In the genomic region with DNA sequence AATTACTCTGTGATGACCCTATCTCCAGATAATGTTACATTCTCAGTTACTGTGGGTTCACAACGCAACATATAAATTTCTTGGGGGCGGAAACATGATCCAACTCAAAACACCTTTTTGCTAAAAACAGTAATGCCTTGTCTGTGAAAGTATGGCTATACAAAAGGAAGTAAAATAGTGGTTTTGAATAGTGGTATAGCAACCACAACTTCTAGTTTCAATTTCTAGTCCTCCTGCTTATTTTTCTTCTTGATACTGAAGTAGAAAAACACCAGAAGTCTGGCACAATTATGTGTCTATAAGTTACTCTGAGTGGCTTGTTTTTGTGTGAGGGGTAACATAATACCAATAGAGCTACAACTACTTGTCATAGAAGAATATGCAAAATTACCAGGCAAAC, we compare ENCODE assay signal across 11 cellular contexts. TPM values are rescaled to one million over a fixed set of nuclear protein-coding genes. Genes with fewer than 3 reads are reported as not detected.
DNase-seq lines count a peak whose midpoint lies in the region; ATAC-seq and TF ChIP-seq lines count a peak whose summit lies in the region.
"Had no signal": no experiment of that assay in that cellular context is flagged by ENCODE, and none has a peak within 500 bp of the region (broad histone marks: within the 10 kb centered on the region; RNA-seq: fewer than 3 reads in every experiment).

No MANE protein-coding gene starts in this region.

- intact Hi-C loops in activated CD4-positive, alpha-beta T cell treated with anti-CD3 and anti-CD28 coated beads, Interleukin-2, amount 10 ng/mL, durations not matched to agents 24 days and 14 days (cut with micrococcal nuclease) = loop anchor here (1.0 to 2.0 kb wide), 2 partner anchors 21 to 33 kb away; no protein-coding TSS in a partner anchor
- intact Hi-C loops in Right ventricle myocardium inferior (cut with DNase I) = no loop called here

- peak overlapping the region; percentile 42 for H3K27ac Mint-ChIP-seq in activated CD4-positive, alpha-beta T cell treated with anti-CD3 and anti-CD28 coated beads, Interleukin-2, amount 10 ng/mL, durations not matched to agents 24 days and 14 days
- peak overlapping the region; percentile 67 to 84 for H3K27ac Mint-ChIP-seq in natural killer cell treated with Interleukin-12 subunit alpha and Interleukin-12 subunit beta and Interleukin-15 and Interleukin-18, amount 100 ng/mL, for 72 hours

- no peak overlapping the region for H3K4me3 ChIP-seq in MM.1S (ENCODE audit: low read length)

- H2AFZ ChIP-seq in MM.1S (ENCODE audit: low read length) = no peak overlapping the region

- peaks cover 18% of the 10 kb centered on the region for H3K27me3 Mint-ChIP-seq in activated CD4-positive, alpha-beta T cell treated with anti-CD3 and anti-CD28 coated beads, Interleukin-2, amount 10 ng/mL, durations not matched to agents 24 days and 14 days
- no peaks in the 10 kb centered on the region for H3K27me3 Mint-ChIP-seq in natural killer cell treated with Interleukin-12 subunit alpha and Interleukin-12 subunit beta and Interleukin-15 and Interleukin-18, amount 100 ng/mL, for 72 hours

- no peaks in the 10 kb centered on the region for H3K79me2 ChIP-seq in MM.1S (ENCODE audit: low read length)

- peaks cover 2% of the 10 kb centered on the region for H3K36me3 Mint-ChIP-seq in activated CD4-positive, alpha-beta T cell treated with anti-CD3 and anti-CD28 coated beads, Interleukin-2, amount 10 ng/mL, durations not matched to agents 24 days and 14 days (ENCODE audit: low read depth)
- H3K36me3 Mint-ChIP-seq in natural killer cell treated with Interleukin-12 subunit alpha and Interleukin-12 subunit beta and Interleukin-15 and Interleukin-18, amount 100 ng/mL, for 72 hours = peaks cover 6% of the 10 kb centered on the region

- peaks cover 11% of the 10 kb centered on the region for H3K9me3 Mint-ChIP-seq in activated CD4-positive, alpha-beta T cell treated with anti-CD3 and anti-CD28 coated beads, Interleukin-2, amount 10 ng/mL, durations not matched to agents 24 days and 14 days
- H3K9me3 Mint-ChIP-seq in natural killer cell treated with Interleukin-12 subunit alpha and Interleukin-12 subunit beta and Interleukin-15 and Interleukin-18, amount 100 ng/mL, for 72 hours = peaks cover 4% of the 10 kb centered on the region

- no peaks in the 10 kb centered on the region for H4K20me1 ChIP-seq in MM.1S (ENCODE audit: insufficient read depth, low read length)

- no peak overlapping the region for H3K27ac ChIP-seq in MM.1S (ENCODE audit: low read length)

- H3K9me2 ChIP-seq in MM.1S (replicated peaks; ENCODE audit: insufficient read depth, low read length) = no peaks in the 10 kb centered on the region

- peaks cover 36% of the 10 kb centered on the region for H3K4me1 ChIP-seq in MM.1S (ENCODE audit: low read length)

- peak; percentile 73 for DNase-seq in activated CD4-positive, alpha-beta T cell treated with anti-CD3 and anti-CD28 coated beads, Interleukin-2, amount 10 ng/mL, durations not matched to agents 24 days and 14 days
- no peak for DNase-seq in activated CD4-positive, alpha-beta T cell treated with anti-CD3 and anti-CD28 coated beads for 1 hour
- peak; percentile 80 for DNase-seq in MM.1S
- DNase-seq in natural killer cell treated with Interleukin-12 subunit alpha and Interleukin-12 subunit beta and Interleukin-15 and Interleukin-18, amount 100 ng/mL, for 72 hours (ENCODE audit: low spot score) = no peak
- DNase-seq in GM19240 (ENCODE audit: insufficient read length, low spot score) = no peak
- DNase-seq in Right ventricle myocardium inferior (ENCODE audit: missing footprints) = no peak
- no peak for DNase-seq in AG08396 (ENCODE audit: low spot score)
- DNase-seq: activated CD4-positive, alpha-beta T cell treated with anti-CD3 and anti-CD28 coated beads, Interleukin-2, amount 50 U/mL, for 48 hours; kidney glomerular epithelial cell; NCI-H345 had no signal

- H3K36me3 ChIP-seq in MM.1S (replicated peaks; ENCODE audit: insufficient read depth, low read length) = no peaks in the 10 kb centered on the region

- peak overlapping the region; percentile 67 for H3K4me3 Mint-ChIP-seq in activated CD4-positive, alpha-beta T cell treated with anti-CD3 and anti-CD28 coated beads, Interleukin-2, amount 10 ng/mL, durations not matched to agents 24 days and 14 days
- H3K4me3 Mint-ChIP-seq in natural killer cell treated with Interleukin-12 subunit alpha and Interleukin-12 subunit beta and Interleukin-15 and Interleukin-18, amount 100 ng/mL, for 72 hours = peak overlapping the region; percentile 70

- no peak overlapping the region for H3K9ac ChIP-seq in MM.1S (ENCODE audit: low read length)

- peak overlapping the region; percentile 45 for H3K4me2 ChIP-seq in MM.1S (ENCODE audit: low read depth, low read length)

- no peak for TF ChIP-seq CTCF in MM.1S (IDR thresholded peaks at IDR 0.05; ENCODE audit: low read length)

- no peaks in the 10 kb centered on the region for H3K9me3 ChIP-seq in MM.1S (replicated peaks; ENCODE audit: insufficient read depth, low read length)

- peaks cover 39% of the 10 kb centered on the region for H3K27me3 ChIP-seq in MM.1S (replicated peaks; ENCODE audit: insufficient read depth, low read length)

- peaks cover 42% of the 10 kb centered on the region for H3K4me1 Mint-ChIP-seq in activated CD4-positive, alpha-beta T cell treated with anti-CD3 and anti-CD28 coated beads, Interleukin-2, amount 10 ng/mL, durations not matched to agents 24 days and 14 days
- peaks cover 38% of the 10 kb centered on the region in 2 donors for H3K4me1 Mint-ChIP-seq in natural killer cell treated with Interleukin-12 subunit alpha and Interleukin-12 subunit beta and Interleukin-15 and Interleukin-18, amount 100 ng/mL, for 72 hours (ENCODE audit: low read depth in 2 of 2)

- ATAC-seq in HG02798 (IDR thresholded peaks at IDR 0.05; ENCODE audit: poor library complexity, unreplicated experiment) (peak; percentile 55), Right ventricle myocardium inferior (no peak)
- peak; percentile 80 to 86 for ATAC-seq in natural killer cell treated with Interleukin-12 subunit alpha and Interleukin-12 subunit beta and Interleukin-15 and Interleukin-18, amount 100 ng/mL, for 72 hours

- peaks cover 32% of the 10 kb centered on the region for H3F3A ChIP-seq in MM.1S (ENCODE audit: insufficient read depth, low read length)

RNA-seq across cellular contexts. Expression of a gene that starts 21.5 kb away (rescaled TPM):
- total RNA-seq in activated CD4-positive, alpha-beta T cell treated with anti-CD3 and anti-CD28 coated beads, Interleukin-2, amount 10 ng/mL, durations not matched to agents 24 days and 14 days = 40.9 and 42.2 TPM in 2 replicates
- 10 to 100 TPM; 52.8 to 56.3 TPM for total RNA-seq in natural killer cell treated with Interleukin-12 subunit alpha and Interleukin-12 subunit beta and Interleukin-15 and Interleukin-18, amount 100 ng/mL, for 72 hours
- total RNA-seq in Right ventricle myocardium inferior = 20.1 TPM

Comparison
In these comparisons a context has a peak if more than half of its experiments do, and no peak if none do; other contexts are left out.
1. DNase-seq: peak in activated CD4-positive, alpha-beta T cell treated with anti-CD3 and anti-CD28 coated beads, Interleukin-2, amount 10 ng/mL, durations not matched to agents 24 days and 14 days (single experiment) and MM.1S (single experiment); none in activated CD4-positive, alpha-beta T cell treated with anti-CD3 and anti-CD28 coated beads for 1 hour (single experiment), natural killer cell treated with Interleukin-12 subunit alpha and Interleukin-12 subunit beta and Interleukin-15 and Interleukin-18, amount 100 ng/mL, for 72 hours (single experiment), GM19240 (single experiment), Right ventricle myocardium inferior (single experiment) and AG08396 (single experiment).